ENCODE assay signal across 11 cellular contexts in genomic region chr9:95379630-95380029, GRCh38.
A peak's percentile ranks its signal among the peaks of the same experiment; 100 is the strongest.
DNase-seq lines count a peak whose midpoint lies in the region; ATAC-seq and TF ChIP-seq lines count a peak whose summit lies in the region.
"Had no signal": no experiment of that assay in that cellular context is flagged by ENCODE, and none has a peak within 500 bp of the region (broad histone marks: within the 10 kb centered on the region; RNA-seq: fewer than 3 reads in every experiment).

No MANE protein-coding gene starts in this region.

- CTCF ChIA-PET in activated naive CD4-positive, alpha-beta T cell treated with anti-CD3 and anti-CD28 coated beads for 36 hours (lab: Charles Lee) = interaction anchor here (0.9 kb wide), 1 partner anchor 21 kb away, joined by 3 read pairs; no protein-coding TSS in a partner anchor
- CTCF ChIA-PET in activated CD8-positive, alpha-beta T cell treated with anti-CD3 and anti-CD28 coated beads for 36 hours (lab: Charles Lee) = no interaction called here

- intact Hi-C loops in activated naive CD4-positive, alpha-beta T cell treated with anti-CD3 and anti-CD28 coated beads for 36 hours (cut with micrococcal nuclease) = no loop called here
- intact Hi-C loops in activated CD8-positive, alpha-beta T cell treated with anti-CD3 and anti-CD28 coated beads for 36 hours (cut with micrococcal nuclease) = no loop called here

- H3K9me3 Mint-ChIP-seq in activated naive CD4-positive, alpha-beta T cell treated with anti-CD3 and anti-CD28 coated beads for 36 hours = no peaks in the 10 kb centered on the region
- no peaks in the 10 kb centered on the region for H3K9me3 Mint-ChIP-seq in activated CD8-positive, alpha-beta T cell treated with anti-CD3 and anti-CD28 coated beads for 36 hours

- no peaks in the 10 kb centered on the region for H3K9me2 ChIP-seq in Karpas-422 (replicated peaks; ENCODE audit: insufficient read depth, low read length)

- TF ChIP-seq CTCF in activated CD8-positive, alpha-beta T cell treated with anti-CD3 and anti-CD28 coated beads for 36 hours (IDR thresholded peaks at IDR 0.05) = no peak

- H3K9ac ChIP-seq in Karpas-422 (ENCODE audit: low read length) = no peak overlapping the region

- H3K36me3 Mint-ChIP-seq in activated naive CD4-positive, alpha-beta T cell treated with anti-CD3 and anti-CD28 coated beads for 36 hours (ENCODE audit: low read depth) = no peaks in the 10 kb centered on the region
- no peaks in the 10 kb centered on the region for H3K36me3 Mint-ChIP-seq in activated CD8-positive, alpha-beta T cell treated with anti-CD3 and anti-CD28 coated beads for 36 hours (ENCODE audit: low read depth)

- no peak overlapping the region for H3K4me3 Mint-ChIP-seq in activated naive CD4-positive, alpha-beta T cell treated with anti-CD3 and anti-CD28 coated beads for 36 hours
- no peak overlapping the region for H3K4me3 Mint-ChIP-seq in activated CD8-positive, alpha-beta T cell treated with anti-CD3 and anti-CD28 coated beads for 36 hours

- H3K27ac Mint-ChIP-seq in activated naive CD4-positive, alpha-beta T cell treated with anti-CD3 and anti-CD28 coated beads for 36 hours = no peak overlapping the region
- no peak overlapping the region for H3K27ac Mint-ChIP-seq in activated CD8-positive, alpha-beta T cell treated with anti-CD3 and anti-CD28 coated beads for 36 hours

- no peak overlapping the region for H3K4me3 ChIP-seq in Karpas-422 (ENCODE audit: low read length)
- H3K4me3 ChIP-seq: psoas muscle had no signal

- no peak overlapping the region for H3K27ac ChIP-seq in Karpas-422 (ENCODE audit: low read length)
- H3K27ac ChIP-seq: psoas muscle had no signal

- peaks cover 11% of the 10 kb centered on the region for H3K27me3 Mint-ChIP-seq in activated naive CD4-positive, alpha-beta T cell treated with anti-CD3 and anti-CD28 coated beads for 36 hours (ENCODE audit: low read depth)
- H3K27me3 Mint-ChIP-seq in activated CD8-positive, alpha-beta T cell treated with anti-CD3 and anti-CD28 coated beads for 36 hours = peaks cover 30% of the 10 kb centered on the region

- H3K9me3 ChIP-seq in Karpas-422 (ENCODE audit: low read length) = no peaks in the 10 kb centered on the region
- H3K9me3 ChIP-seq: psoas muscle had no signal

- POLR2A ChIA-PET in activated CD8-positive, alpha-beta T cell treated with anti-CD3 and anti-CD28 coated beads for 36 hours (lab: Charles Lee) = no interaction called here

- H3K4me2 ChIP-seq in Karpas-422 (ENCODE audit: low read depth, low read length, poor library complexity, severe bottlenecking) = no peak overlapping the region

- H2AFZ ChIP-seq in Karpas-422 (ENCODE audit: low read length) = no peak overlapping the region

- H3K4me1 ChIP-seq in Karpas-422 (ENCODE audit: low read length) = no peaks in the 10 kb centered on the region
- H3K4me1 ChIP-seq: psoas muscle had no signal

- DNase-seq in activated naive CD4-positive, alpha-beta T cell treated with anti-CD3 and anti-CD28 coated beads for 36 hours = peak; percentile 40
- DNase-seq in activated naive CD4-positive, alpha-beta T cell (lab: John Stamatoyannopoulos, UW) = no peak
- DNase-seq in Karpas-422 = peak; percentile 52
- peak; percentile 54 for DNase-seq in activated CD8-positive, alpha-beta T cell treated with anti-CD3 and anti-CD28 coated beads for 36 hours
- peak; percentile 27 for DNase-seq in stimulated activated CD8-positive, alpha-beta memory T cell treated with anti-CD3 and anti-CD28 coated beads, Interleukin-4, amount 100 ng/mL, for 48 hours
- DNase-seq in NCI-H2081 (lab: John Stamatoyannopoulos, UW) = no peak
- DNase-seq in pons (ENCODE audit: low spot score) = no peak
- DNase-seq: amygdala, psoas muscle, T1000 had no signal

- H3K79me2 ChIP-seq in Karpas-422 (ENCODE audit: low read length) = no peaks in the 10 kb centered on the region

- H3K36me3 ChIP-seq in Karpas-422 (ENCODE audit: insufficient read depth, low read length) = no peaks in the 10 kb centered on the region

- peaks cover 2% of the 10 kb centered on the region for H3K4me1 Mint-ChIP-seq in activated naive CD4-positive, alpha-beta T cell treated with anti-CD3 and anti-CD28 coated beads for 36 hours (ENCODE audit: low read depth)
- peaks cover 6% of the 10 kb centered on the region for H3K4me1 Mint-ChIP-seq in activated CD8-positive, alpha-beta T cell treated with anti-CD3 and anti-CD28 coated beads for 36 hours (ENCODE audit: low read depth)

- H3K27me3 ChIP-seq in Karpas-422 (ENCODE audit: low read length) = no peaks in the 10 kb centered on the region

- peak; percentile 37 for ATAC-seq in activated CD8-positive, alpha-beta T cell treated with anti-CD3 and anti-CD28 coated beads for 36 hours
- no peak for ATAC-seq in GM18870 (IDR thresholded peaks at IDR 0.05; ENCODE audit: unreplicated experiment)
- ATAC-seq: psoas muscle had no signal

- no peaks in the 10 kb centered on the region for H4K20me1 ChIP-seq in Karpas-422 (ENCODE audit: insufficient read depth, low read depth, low read length)

Comparison
In these comparisons a context has a peak if more than half of its experiments do, and no peak if none do; other contexts are left out.
1. DNase-seq: peak in activated naive CD4-positive, alpha-beta T cell treated with anti-CD3 and anti-CD28 coated beads for 36 hours (single experiment), Karpas-422 (single experiment), activated CD8-positive, alpha-beta T cell treated with anti-CD3 and anti-CD28 coated beads for 36 hours (single experiment) and stimulated activated CD8-positive, alpha-beta memory T cell treated with anti-CD3 and anti-CD28 coated beads, Interleukin-4, amount 100 ng/mL, for 48 hours (single experiment); none in activated naive CD4-positive, alpha-beta T cell (0 of 4), NCI-H2081 (0 of 2) and pons (single experiment).